In the genomic region with DNA sequence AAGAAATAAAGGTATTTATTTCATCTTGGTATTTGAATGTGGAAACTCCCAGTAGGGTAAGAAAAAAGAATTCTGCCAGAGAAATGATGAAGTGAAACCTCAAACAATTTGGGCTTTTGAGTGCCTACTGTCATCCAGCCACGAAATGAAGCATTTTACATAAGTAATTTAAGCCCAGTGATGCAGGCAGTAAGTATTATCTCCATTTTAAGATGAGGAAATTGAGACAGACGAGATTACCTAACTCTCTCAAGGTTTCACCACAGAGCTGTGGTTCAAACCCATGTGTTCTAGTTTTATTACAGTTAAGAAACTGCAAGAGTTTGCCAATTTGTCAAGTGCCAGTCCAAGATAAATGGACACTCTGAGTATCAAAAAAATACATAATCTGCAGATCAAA, we compare ENCODE assay signal across 1 cellular context. TPM values are rescaled to one million over a fixed set of nuclear protein-coding genes. Genes with fewer than 3 reads are reported as not detected.
"Had no signal": no experiment of that assay in that cellular context is flagged by ENCODE, and none has a peak within 500 bp of the region (broad histone marks: within the 10 kb centered on the region; RNA-seq: fewer than 3 reads in every experiment).

No MANE protein-coding gene starts in this region.

RNA-seq across cellular contexts. Expression of gene ARL17B, which starts 13.2 kb away (rescaled TPM):
- total RNA-seq: ascending aorta had no signal

RNA-seq across cellular contexts. Expression of gene LRRC37A, which starts 53.4 kb away (rescaled TPM):
- total RNA-seq: ascending aorta had no signal
